In genomic region chr6:143427109-143427817, GRCh38 we compare ENCODE assay signal across 8 cellular contexts. TPM values are rescaled to one million over a fixed set of nuclear protein-coding genes. Genes with fewer than 3 reads are reported as not detected.
DNase-seq lines count a peak whose midpoint lies in the region; ATAC-seq and TF ChIP-seq lines count a peak whose summit lies in the region.

No MANE protein-coding gene starts in this region.

- H2AFZ ChIP-seq in GM23248 (no peak overlapping the region), Karpas-422 (ENCODE audit: low read length) (no peak overlapping the region), parathyroid adenoma (no peak overlapping the region)

- H3F3A ChIP-seq in GM23248 (ENCODE audit: insufficient read depth), result peaks cover 11% of the 10 kb centered on the region; the same call in 1 of the 2 replicates

- no peak for TF ChIP-seq EP300 in gastroesophageal sphincter (IDR thresholded peaks at IDR 0.05)

- H3K4me2 ChIP-seq in GM23248 (ENCODE audit: unreplicated experiment) (no peak overlapping the region), Karpas-422 (ENCODE audit: low read depth, low read length, poor library complexity, severe bottlenecking) (no peak overlapping the region), parathyroid adenoma (ENCODE audit: low read length) (no peak overlapping the region)

- H3K4me3 ChIP-seq in GM23248 (no peak overlapping the region), Karpas-422 (ENCODE audit: low read length) (no peak overlapping the region), SJCRH30 (no peak overlapping the region), gastroesophageal sphincter (no peak overlapping the region), parathyroid adenoma (ENCODE audit: low read depth, low read length) (no peak overlapping the region)

- H3K79me2 ChIP-seq in GM23248 (ENCODE audit: insufficient read depth) (no peaks in the 10 kb centered on the region), Karpas-422 (ENCODE audit: low read length) (no peaks in the 10 kb centered on the region), parathyroid adenoma (no peaks in the 10 kb centered on the region)

- no peak for TF ChIP-seq POLR2A in gastroesophageal sphincter (IDR thresholded peaks at IDR 0.05)

- DNase-seq in GM03348 (ENCODE audit: low spot score) (peak; percentile 91), GM23248 (peak; percentile 94), Karpas-422 (peak; percentile 81), SJCRH30 (peak; percentile 66 to 79), activated gamma-delta T cell (lab: John Stamatoyannopoulos, UW) (peak; percentile 30), ureter (ENCODE audit: low spot score) (peak; percentile 64)

- H3K27me3 ChIP-seq in GM23248 (replicated peaks; ENCODE audit: insufficient read depth) (no peaks in the 10 kb centered on the region), Karpas-422 (ENCODE audit: low read length) (no peaks in the 10 kb centered on the region), SJCRH30 (no peaks in the 10 kb centered on the region), gastroesophageal sphincter (no peaks in the 10 kb centered on the region), parathyroid adenoma (ENCODE audit: control insufficient read depth, insufficient read depth, low read length) (no peaks in the 10 kb centered on the region)

- in situ Hi-C loops in GM23248 (cut with MboI), result loop anchor here (25.0 kb wide), 1 partner anchor 940 kb away; no protein-coding TSS in a partner anchor

- ATAC-seq in gastroesophageal sphincter, result peak; percentile 90

- H3K9me2 ChIP-seq in GM23248 (ENCODE audit: insufficient read depth) (no peaks in the 10 kb centered on the region), Karpas-422 (replicated peaks; ENCODE audit: insufficient read depth, low read length) (no peaks in the 10 kb centered on the region)

- 0 to 3% methylated on average over 4 of the region's 4 CpGs for WGBS in GM23248 (ENCODE audit: low coverage in 1 of 2, low lambda C conversion rate in 2 of 2, missing lambda C conversion rate in 2 of 2), 2 experiments
- WGBS in gastroesophageal sphincter (ENCODE audit: low coverage in 1 of 2), 2 donors, result 4 to 33% methylated on average over 1 to 4 of the region's 4 CpGs

- H3K9me3 ChIP-seq in GM23248 (ENCODE audit: low read depth) (no peaks in the 10 kb centered on the region), Karpas-422 (ENCODE audit: low read length) (no peaks in the 10 kb centered on the region), SJCRH30 (replicated peaks) (no peaks in the 10 kb centered on the region), gastroesophageal sphincter (no peaks in the 10 kb centered on the region), parathyroid adenoma (ENCODE audit: control insufficient read depth, low read length) (no peaks in the 10 kb centered on the region)

- H3K4me1 ChIP-seq in GM23248 (ENCODE audit: insufficient read depth) (peaks cover 13% of the 10 kb centered on the region), Karpas-422 (ENCODE audit: low read length) (no peaks in the 10 kb centered on the region), SJCRH30 (no peaks in the 10 kb centered on the region), gastroesophageal sphincter (no peaks in the 10 kb centered on the region), parathyroid adenoma (no peaks in the 10 kb centered on the region)

- H3K27ac ChIP-seq in GM23248, result no peak overlapping the region
- no peak overlapping the region for H3K27ac ChIP-seq in Karpas-422 (ENCODE audit: low read length)
- H3K27ac ChIP-seq in SJCRH30, result no peak overlapping the region
- H3K27ac ChIP-seq in gastroesophageal sphincter, result no peak overlapping the region
- no peak overlapping the region for H3K27ac ChIP-seq in parathyroid adenoma

- H4K20me1 ChIP-seq in GM23248 (ENCODE audit: insufficient read depth) (no peaks in the 10 kb centered on the region), Karpas-422 (ENCODE audit: insufficient read depth, low read depth, low read length) (no peaks in the 10 kb centered on the region)

- H3K36me3 ChIP-seq in GM23248 (ENCODE audit: low read depth) (no peaks in the 10 kb centered on the region), Karpas-422 (ENCODE audit: insufficient read depth, low read length) (peaks cover 17% of the 10 kb centered on the region; the same call in 1 of the 2 replicates), SJCRH30 (no peaks in the 10 kb centered on the region; the same call in 1 of the 2 replicates), gastroesophageal sphincter (peaks cover 0 to 20% of the 10 kb centered on the region in 2 donors), parathyroid adenoma (ENCODE audit: control insufficient read depth, insufficient read depth, low read length) (no peaks in the 10 kb centered on the region)

- H3K9ac ChIP-seq in GM23248 (no peak overlapping the region), Karpas-422 (ENCODE audit: low read length) (no peak overlapping the region), parathyroid adenoma (no peak overlapping the region)

- TF ChIP-seq CTCF in gastroesophageal sphincter (IDR thresholded peaks at IDR 0.05), result peak; percentile 78 to 90 (median 82)
- peak; percentile 59 for TF ChIP-seq CTCF in parathyroid adenoma (IDR thresholded peaks at IDR 0.05)

RNA-seq across cellular contexts. Expression of gene ADAT2, which starts 23.2 kb away (rescaled TPM):
- total RNA-seq in GM23248 (2014; rRNA removed; shearing (Covaris generic)), result 3.2 and 3.4 TPM in 2 replicates
- polyA plus RNA-seq in GM23248 (2016; fragmentation: Nextera tagmentation; extraction: Ambion mirVana), result 3.7 and 4.2 TPM in 2 replicates
- 18.7 and 21.3 TPM in 2 replicates for total RNA-seq in Karpas-422 (2014; rRNA removed; shearing (Covaris generic); ENCODE audit: low replicate concordance)
- 6.2 and 11.1 TPM in 2 replicates for total RNA-seq in SJCRH30 (2014; rRNA removed; shearing (Covaris generic))
- 1 to 10 TPM; 2.7 to 7.8 (median 3.7) TPM for total RNA-seq in gastroesophageal sphincter
- total RNA-seq in ureter, result 19.7 TPM

RNA-seq across cellular contexts. Expression of gene PEX3, which starts 23.3 kb away (rescaled TPM):
- total RNA-seq in GM23248 (2014; rRNA removed; shearing (Covaris generic)), result 15.0 and 20.1 TPM in 2 replicates
- 32.8 and 35.0 TPM in 2 replicates for polyA plus RNA-seq in GM23248 (2016; fragmentation: Nextera tagmentation; extraction: Ambion mirVana)
- 17.7 and 38.0 TPM in 2 replicates for total RNA-seq in Karpas-422 (2014; rRNA removed; shearing (Covaris generic); ENCODE audit: low replicate concordance)
- total RNA-seq in SJCRH30 (2014; rRNA removed; shearing (Covaris generic)), result 21.6 and 23.4 TPM in 2 replicates
- total RNA-seq in gastroesophageal sphincter (10 to 100 TPM; 12.5 to 20.4 (median 16.6) TPM), ureter (35.7 TPM)

Comparison
In these comparisons a context has a peak if more than half of its experiments do, and no peak if none do; other contexts are left out.
1. DNase-seq: peak in every context shown above with its lines; median percentile 94 in GM23248; 91 in GM03348; 81 in Karpas-422; 72 in SJCRH30; 64 in ureter; 30 in activated gamma-delta T cell.